ENCODE assay signal across 1 cellular context in the genomic region with DNA sequence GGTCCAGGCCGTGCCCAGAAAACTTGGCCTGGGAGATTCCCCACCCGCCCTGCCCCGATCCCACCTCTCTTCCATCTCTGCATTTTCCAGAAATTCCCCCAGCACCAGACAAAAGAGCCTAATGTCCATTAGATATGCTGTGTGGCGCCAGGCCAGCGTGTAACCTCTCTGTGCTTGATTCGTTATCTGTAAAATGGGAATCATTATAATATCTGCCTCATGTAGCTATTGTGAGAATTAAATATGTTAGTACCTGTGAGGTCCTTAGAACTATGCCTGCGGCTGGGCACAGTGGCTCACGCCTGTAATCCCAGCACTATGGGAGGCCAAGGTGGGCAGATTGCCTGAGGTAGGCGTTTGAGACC.
TF ChIP-seq lines count a peak whose summit lies in the region.

No MANE protein-coding gene starts in this region.

TF ChIP-seq in A549, 52 proteins besides CTCF, POLR2A, EP300 and RAD21:
- no peak for TF ChIP-seq CHD2 (IDR thresholded peaks at IDR 0.05; ENCODE audit: low read length, partially characterized antibody)
- TF ChIP-seq HOXB5 (CRISPR knock-in tag; IDR thresholded peaks at IDR 0.05) = no peak
- no peak for TF ChIP-seq FOSL2 (IDR thresholded peaks at IDR 0.05)
- TF ChIP-seq FOSL2 (CRISPR knock-in tag; IDR thresholded peaks at IDR 0.05) = no peak
- 0 out of 5 replicates have a peak, but pooled peaks of 1 of the 2 experiments have one; percentile 15 for TF ChIP-seq JUN (IDR thresholded peaks at IDR 0.05)
- no peak for TF ChIP-seq MAZ (IDR thresholded peaks at IDR 0.05; ENCODE audit: borderline replicate concordance, low read depth, low read length)
- no peak for TF ChIP-seq HES2 (IDR thresholded peaks at IDR 0.05)
- TF ChIP-seq NPAS2 (CRISPR knock-in tag; IDR thresholded peaks at IDR 0.05; ENCODE audit: borderline replicate concordance) = no peak
- no peak for TF ChIP-seq HOXB13 (CRISPR knock-in tag; IDR thresholded peaks at IDR 0.05; ENCODE audit: low read depth)
TF ChIP-seq in A549: peak in this region for 1.
